ENCODE assay signal across 10 cellular contexts in genomic region chr13:31965361-31966066, GRCh38.
A peak's percentile ranks its signal among the peaks of the same experiment; 100 is the strongest.
DNase-seq lines count a peak whose midpoint lies in the region; ATAC-seq, FAIRE-seq and TF ChIP-seq lines count a peak whose summit lies in the region.
"Had no signal": no experiment of that assay in that cellular context is flagged by ENCODE, and none has a peak within 500 bp of the region (broad histone marks: within the 10 kb centered on the region; RNA-seq: fewer than 3 reads in every experiment).

No MANE protein-coding gene starts in this region.

- no peaks in the 10 kb centered on the region for H3K9me3 ChIP-seq in liver (ENCODE audit: control insufficient read depth in 4 of 4, low read length in 3 of 4)
- H3K9me3 ChIP-seq in HepG2 (ENCODE audit: low read length): no peaks in the 10 kb centered on the region

- no peak for ATAC-seq in HepG2
- ATAC-seq in HG03354 (IDR thresholded peaks at IDR 0.05; ENCODE audit: poor library complexity, severe bottlenecking, unreplicated experiment): peak; percentile 92

- H3K36me3 ChIP-seq in liver (ENCODE audit: control insufficient read depth in 4 of 4, insufficient read depth in 3 of 4, low read depth in 1 of 4, low read length in 3 of 4): no peaks in the 10 kb centered on the region
- H3K36me3 ChIP-seq in HepG2 (replicated peaks in 1 of 2; ENCODE audit: control insufficient read depth in 1 of 2, insufficient read depth in 2 of 2, low read length in 2 of 2): no peaks in the 10 kb centered on the region
- H3K36me3 ChIP-seq: BLaER1 had no signal

- DNase-seq in HepG2 (ENCODE audit: low spot score) (no peak), epithelial cell of proximal tubule (ENCODE audit: low read depth) (peak; percentile 87), DMS 273 (lab: John Stamatoyannopoulos, UW; ENCODE audit: unreplicated experiment) (no peak), inferior parietal cortex (ENCODE audit: extremely low spot score) (no peak), head of caudate nucleus (no peak)
- no peak for DNase-seq in activated CD4-positive, alpha-beta memory T cell treated with anti-CD3 and anti-CD28 coated beads, Interleukin-2, amount 10 ng/mL, durations not matched to agents 7 days and 5 days

- peak overlapping the region; percentile 16 to 46 for H3K27ac ChIP-seq in liver (ENCODE audit: low read depth in 1 of 2, low read length in 2 of 2)
- no peak overlapping the region for H3K27ac ChIP-seq in HepG2 (ENCODE audit: extremely low read length, insufficient read depth, low read length)
- H3K27ac ChIP-seq: BLaER1 had no signal

- no peak overlapping the region for H2AFZ ChIP-seq in HepG2 (ENCODE audit: low read length)

- H3K27me3 ChIP-seq in liver (ENCODE audit: control insufficient read depth in 4 of 4, insufficient read depth in 4 of 4, low read length in 3 of 4): no peaks in the 10 kb centered on the region
- H3K27me3 ChIP-seq in HepG2 (ENCODE audit: control insufficient read depth in 1 of 2, insufficient read depth in 2 of 2, low read length in 2 of 2): no peaks in the 10 kb centered on the region
- H3K27me3 ChIP-seq: BLaER1 had no signal

- H3K4me3 Mint-ChIP-seq in activated CD4-positive, alpha-beta memory T cell treated with anti-CD3 and anti-CD28 coated beads, Interleukin-2, amount 10 ng/mL, durations not matched to agents 7 days and 5 days: no peak overlapping the region
- H3K4me3 Mint-ChIP-seq: stimulated activated naive CD8-positive, alpha-beta T cell treated with anti-CD3 and anti-CD28 coated beads, Interleukin-15, Interleukin-2, amounts not matched to agents 100 ng/mL and 50 ng/mL, for 24 hours had no signal

- POLR2A ChIA-PET in HepG2 (lab: Yijun Ruan, JAX): no interaction called here
- POLR2A ChIA-PET in activated CD4-positive, alpha-beta memory T cell treated with anti-CD3 and anti-CD28 coated beads, Interleukin-2, amount 10 ng/mL, durations not matched to agents 7 days and 5 days (lab: Charles Lee): no interaction called here

- H3K36me3 Mint-ChIP-seq in activated CD4-positive, alpha-beta memory T cell treated with anti-CD3 and anti-CD28 coated beads, Interleukin-2, amount 10 ng/mL, durations not matched to agents 7 days and 5 days (ENCODE audit: low read depth): peaks cover 3% of the 10 kb centered on the region

- H3K4me1 ChIP-seq in liver (ENCODE audit: control insufficient read depth in 4 of 4, insufficient read depth in 4 of 4, low read length in 3 of 4) (peaks cover 1 to 13% (median 10%) of the 10 kb centered on the region in 4 donors), HepG2 (ENCODE audit: insufficient read depth, low read length) (no peaks in the 10 kb centered on the region)
- H3K4me1 ChIP-seq: BLaER1 had no signal

- in situ Hi-C loops in HepG2 (cut with HindIII; ENCODE audit: extremely low pct_ligation_motif_present, low pct_unique_long_range_greater_than_20kb): no loop called here

- no peak for FAIRE-seq in HepG2 (lab: Jason Lieb, UNC)

- H3K27ac Mint-ChIP-seq in activated CD4-positive, alpha-beta memory T cell treated with anti-CD3 and anti-CD28 coated beads, Interleukin-2, amount 10 ng/mL, durations not matched to agents 7 days and 5 days: no peak overlapping the region
- H3K27ac Mint-ChIP-seq: stimulated activated naive CD8-positive, alpha-beta T cell treated with anti-CD3 and anti-CD28 coated beads, Interleukin-15, Interleukin-2, amounts not matched to agents 100 ng/mL and 50 ng/mL, for 24 hours had no signal

- H3K4me3 ChIP-seq in liver (ENCODE audit: low read depth in 1 of 3, low read length in 3 of 3) (no peak overlapping the region), HepG2 (replicated peaks in 1 of 3; ENCODE audit: insufficient read depth in 1 of 3, low read depth in 2 of 3, low read length in 3 of 3) (no peak overlapping the region), epithelial cell of proximal tubule (ENCODE audit: low read depth, low read length) (no peak overlapping the region)
- H3K4me3 ChIP-seq: BLaER1 had no signal

- H3K9ac ChIP-seq in liver (ENCODE audit: low read depth in 1 of 2, low read length in 2 of 2): peak overlapping the region; percentile 1 to 43
- no peak overlapping the region for H3K9ac ChIP-seq in HepG2 (ENCODE audit: insufficient read depth, low read depth, low read length)
- H3K9ac ChIP-seq: BLaER1 had no signal

- no TSS peak for BruUV-seq in HepG2 (replicated peaks; lab: Mats Ljungman, UMichigan)

- TF ChIP-seq CTCF in liver (IDR thresholded peaks at IDR 0.05; ENCODE audit: low read depth, low read length, missing input control): no peak
- TF ChIP-seq CTCF in HepG2 (CRISPR knock-in tag; IDR thresholded peaks at IDR 0.05): no peak
- no peak for TF ChIP-seq CTCF in epithelial cell of proximal tubule (conservative IDR thresholded peaks at IDR 0.05; ENCODE audit: low read depth, low read length)

- H3K79me2 ChIP-seq in HepG2 (ENCODE audit: insufficient read depth, low read length): no peaks in the 10 kb centered on the region

- CTCF ChIA-PET in HepG2 (lab: Yijun Ruan, JAX; ENCODE audit: low intra/inter-chr PET ratio, low total read pairs): no interaction called here
- CTCF ChIA-PET in activated CD4-positive, alpha-beta memory T cell treated with anti-CD3 and anti-CD28 coated beads, Interleukin-2, amount 10 ng/mL, durations not matched to agents 7 days and 5 days (lab: Charles Lee): no interaction called here

- H3K27me3 Mint-ChIP-seq in activated CD4-positive, alpha-beta memory T cell treated with anti-CD3 and anti-CD28 coated beads, Interleukin-2, amount 10 ng/mL, durations not matched to agents 7 days and 5 days: peaks cover 6% of the 10 kb centered on the region
- H3K27me3 Mint-ChIP-seq: stimulated activated naive CD8-positive, alpha-beta T cell treated with anti-CD3 and anti-CD28 coated beads, Interleukin-15, Interleukin-2, amounts not matched to agents 100 ng/mL and 50 ng/mL, for 24 hours had no signal

- TF ChIP-seq POLR2A in HepG2 (IDR thresholded peaks at IDR 0.05; ENCODE audit: insufficient read depth in 1 of 2, low read depth in 2 of 2, low read length in 2 of 2): no peak

- no peaks in the 10 kb centered on the region for H3K9me3 Mint-ChIP-seq in activated CD4-positive, alpha-beta memory T cell treated with anti-CD3 and anti-CD28 coated beads, Interleukin-2, amount 10 ng/mL, durations not matched to agents 7 days and 5 days

- WGBS in liver: 14% methylated on average over 3 of the region's 3 CpGs
- 0% methylated on average over 3 of the region's 3 CpGs for WGBS in HepG2 (ENCODE audit: low lambda C conversion rate)

- H4K20me1 ChIP-seq in HepG2 (ENCODE audit: insufficient read depth, low read length): no peaks in the 10 kb centered on the region
- H4K20me1 ChIP-seq: BLaER1 had no signal

- intact Hi-C loops in HepG2 (cut with micrococcal nuclease; ENCODE audit: unreplicated experiment) (no loop called here), head of caudate nucleus (cut with DNase I) (no loop called here)

- TF ChIP-seq EP300 in HepG2 (IDR thresholded peaks at IDR 0.05; ENCODE audit: low read depth in 2 of 2, low read length in 2 of 2) (no peak), HepG2 (CRISPR knock-in tag; IDR thresholded peaks at IDR 0.05; ENCODE audit: borderline replicate concordance) (no peak)

- TF ChIP-seq RAD21 in liver (IDR thresholded peaks at IDR 0.05) (peak in 1 of 2 donors; percentile 23), HepG2 (CRISPR knock-in tag; IDR thresholded peaks at IDR 0.05) (no peak)

- no peak overlapping the region for H3K4me2 ChIP-seq in HepG2 (ENCODE audit: low read depth, low read length)
- H3K4me2 ChIP-seq: BLaER1 had no signal

- peaks cover 8% of the 10 kb centered on the region for H3K4me1 Mint-ChIP-seq in activated CD4-positive, alpha-beta memory T cell treated with anti-CD3 and anti-CD28 coated beads, Interleukin-2, amount 10 ng/mL, durations not matched to agents 7 days and 5 days

TF ChIP-seq in liver, 16 proteins besides CTCF, POLR2A, EP300 and RAD21 (continues in another document):
- TF ChIP-seq, protein P1, sequence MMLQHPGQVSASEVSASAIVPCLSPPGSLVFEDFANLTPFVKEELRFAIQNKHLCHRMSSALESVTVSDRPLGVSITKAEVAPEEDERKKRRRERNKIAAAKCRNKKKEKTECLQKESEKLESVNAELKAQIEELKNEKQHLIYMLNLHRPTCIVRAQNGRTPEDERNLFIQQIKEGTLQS (IDR thresholded peaks at IDR 0.05): no peak
- TF ChIP-seq SP1 (IDR thresholded peaks at IDR 0.05) (no peak), YY1 (IDR thresholded peaks at IDR 0.05) (no peak), ZBTB33 (IDR thresholded peaks at IDR 0.05) (no peak)

TF ChIP-seq in HepG2, 621 proteins besides CTCF, POLR2A, EP300 and RAD21 (continues in another document):
- TF ChIP-seq ATF2 (CRISPR knock-in tag; IDR thresholded peaks at IDR 0.05): no peak
- no peak for TF ChIP-seq NFE2L1 (CRISPR knock-in tag; IDR thresholded peaks at IDR 0.05; ENCODE audit: borderline replicate concordance)
- TF ChIP-seq ZNF792 (CRISPR knock-in tag; IDR thresholded peaks at IDR 0.05): no peak
- TF ChIP-seq KDM5B (CRISPR knock-in tag; IDR thresholded peaks at IDR 0.05; ENCODE audit: borderline replicate concordance): no peak
- no peak for TF ChIP-seq KLF16 (CRISPR knock-in tag; IDR thresholded peaks at IDR 0.05)
- no peak for TF ChIP-seq ZNF510 (CRISPR knock-in tag; IDR thresholded peaks at IDR 0.05; ENCODE audit: low read depth)
